ENCODE assay signal across 11 cellular contexts in the genomic region with DNA sequence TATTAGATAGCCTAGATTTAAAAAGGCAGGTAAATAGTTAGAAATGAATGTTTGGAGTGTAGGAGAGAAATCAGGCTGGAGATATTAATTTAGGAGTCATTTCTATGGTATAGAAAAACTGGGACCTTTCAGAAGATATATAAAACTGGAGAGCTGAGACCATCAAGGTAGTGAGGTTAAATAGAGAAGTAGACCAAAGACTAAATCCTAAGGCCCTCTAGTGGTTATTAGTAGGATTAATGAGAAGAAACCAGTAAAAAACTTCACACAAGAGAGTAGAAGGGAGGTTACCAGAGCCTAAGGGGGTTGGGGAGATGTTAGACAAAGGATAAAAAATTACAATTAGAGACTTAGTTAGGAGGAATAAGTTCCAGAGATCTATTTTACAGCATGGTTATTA.
DNase-seq lines count a peak whose midpoint lies in the region; ATAC-seq and TF ChIP-seq lines count a peak whose summit lies in the region.
"Had no signal": no experiment of that assay in that cellular context is flagged by ENCODE, and none has a peak within 500 bp of the region (broad histone marks: within the 10 kb centered on the region; RNA-seq: fewer than 3 reads in every experiment).

No MANE protein-coding gene starts in this region.

- H3K27me3 ChIP-seq in SK-N-SH (ENCODE audit: insufficient read depth) (no peaks in the 10 kb centered on the region), upper lobe of right lung (no peaks in the 10 kb centered on the region), thyroid gland (no peaks in the 10 kb centered on the region)

- no peak for TF ChIP-seq EP300 in SK-N-SH (IDR thresholded peaks at IDR 0.05; ENCODE audit: borderline replicate concordance in 1 of 2, low read depth in 1 of 2, low read length in 1 of 2)

- no peaks in the 10 kb centered on the region for H3F3A ChIP-seq in SK-N-SH (replicated peaks; ENCODE audit: insufficient read depth)

- H3K79me2 ChIP-seq in SK-N-SH (ENCODE audit: insufficient read depth), result no peaks in the 10 kb centered on the region

- H3K4me1 ChIP-seq in SK-N-SH (ENCODE audit: control insufficient read depth in 1 of 2, insufficient read depth in 2 of 2, low read depth in 1 of 2, low read length in 1 of 2) (no peaks in the 10 kb centered on the region), upper lobe of right lung (no peaks in the 10 kb centered on the region), thyroid gland (no peaks in the 10 kb centered on the region)
- H3K4me1 ChIP-seq: BLaER1 had no signal

- TF ChIP-seq RAD21 in SK-N-SH (IDR thresholded peaks at IDR 0.05; ENCODE audit: low read length), result no peak

- H3K9me3 ChIP-seq in SK-N-SH (no peaks in the 10 kb centered on the region), upper lobe of right lung (no peaks in the 10 kb centered on the region), thyroid gland (no peaks in the 10 kb centered on the region)
- H3K9me3 ChIP-seq: BLaER1 had no signal

- CTCF ChIA-PET in SK-N-SH (lab: Yijun Ruan, JAX), result interaction anchor here (0.7 kb wide), 1 partner anchor 10 kb away, joined by 3 read pairs; no protein-coding TSS in a partner anchor

- TF ChIP-seq CTCF in SK-N-SH (IDR thresholded peaks at IDR 0.05), result peak; percentile 61
- TF ChIP-seq CTCF in choroid plexus epithelial cell (conservative IDR thresholded peaks at IDR 0.05; ENCODE audit: low read depth, low read length), result no peak
- TF ChIP-seq CTCF in upper lobe of right lung (IDR thresholded peaks at IDR 0.05), result peak; percentile 19
- TF ChIP-seq CTCF in thyroid gland (IDR thresholded peaks at IDR 0.05), result peak in 1 of 6 experiments; percentile 28

- no peak overlapping the region for H3K4me3 ChIP-seq in SK-N-SH (ENCODE audit: low read depth in 2 of 2, low read length in 1 of 2)
- no peak overlapping the region for H3K4me3 ChIP-seq in choroid plexus epithelial cell (ENCODE audit: low read depth, low read length)
- H3K4me3 ChIP-seq in upper lobe of right lung, result no peak overlapping the region
- no peak overlapping the region for H3K4me3 ChIP-seq in thyroid gland (replicated peaks in 1 of 3)
- H3K4me3 ChIP-seq: BLaER1 had no signal

- no peak for TF ChIP-seq POLR2A in thyroid gland (IDR thresholded peaks at IDR 0.05)

- no peak overlapping the region for H2AFZ ChIP-seq in SK-N-SH (ENCODE audit: low read depth)

- no peaks in the 10 kb centered on the region for H4K20me1 ChIP-seq in SK-N-SH (ENCODE audit: insufficient read depth)
- H4K20me1 ChIP-seq: BLaER1 had no signal

- H3K9ac ChIP-seq in SK-N-SH, result no peak overlapping the region
- H3K9ac ChIP-seq: BLaER1 had no signal

- DNase-seq in SK-N-SH, result peak; percentile 2
- peak; percentile 3 for DNase-seq in NCI-H2081 treated with DMSO at 0.1 percent for 48 hours (lab: John Stamatoyannopoulos, UW)
- DNase-seq in choroid plexus epithelial cell (ENCODE audit: low read depth), result peak; percentile 0
- no peak for DNase-seq in upper lobe of right lung
- no peak for DNase-seq in NCI-H2196 treated with DMSO at 0.1 percent for 48 hours (lab: John Stamatoyannopoulos, UW; ENCODE audit: unreplicated experiment)
- no peak for DNase-seq in activated CD4-positive, CD25-positive, alpha-beta regulatory T cell (lab: John Stamatoyannopoulos, UW)
- no peak for DNase-seq in thyroid gland
- DNase-seq: activated CD8-positive, alpha-beta T cell treated with anti-CD3 and anti-CD28 coated beads for 36 hours; activated naive CD8-positive, alpha-beta T cell treated with anti-CD3 and anti-CD28 coated beads, Interleukin-2, amount 10 ng/mL, durations not matched to agents 7 days and 5 days had no signal

- no peak overlapping the region for H3K27ac ChIP-seq in SK-N-SH (ENCODE audit: low read depth in 2 of 2, low read length in 1 of 2)
- H3K27ac ChIP-seq in upper lobe of right lung, result no peak overlapping the region
- H3K27ac ChIP-seq in thyroid gland, result no peak overlapping the region
- H3K27ac ChIP-seq: BLaER1 had no signal

- no peaks in the 10 kb centered on the region for H3K36me3 ChIP-seq in SK-N-SH (replicated peaks in 1 of 2; ENCODE audit: control insufficient read depth in 1 of 2, insufficient read depth in 2 of 2, low read length in 1 of 2)
- H3K36me3 ChIP-seq in upper lobe of right lung, result no peaks in the 10 kb centered on the region
- H3K36me3 ChIP-seq in thyroid gland, result no peaks in the 10 kb centered on the region
- H3K36me3 ChIP-seq: BLaER1 had no signal

- POLR2A ChIA-PET in SK-N-SH (lab: Yijun Ruan, JAX), result no interaction called here

- no peak overlapping the region for H3K4me2 ChIP-seq in SK-N-SH
- H3K4me2 ChIP-seq: BLaER1 had no signal

- H3K9me2 ChIP-seq in SK-N-SH, result no peaks in the 10 kb centered on the region

- intact Hi-C loops in upper lobe of right lung (cut with DNase I) (no loop called here), thyroid gland (cut with DNase I) (no loop called here)

- ATAC-seq in SK-N-SH treated with all-trans-retinoic acid at 6 μM for 48 hours (no peak), upper lobe of right lung (no peak)
- ATAC-seq: activated CD8-positive, alpha-beta T cell treated with anti-CD3 and anti-CD28 coated beads for 36 hours had no signal

TF ChIP-seq in SK-N-SH, 30 proteins besides CTCF, POLR2A, EP300 and RAD21 (continues in another document):
- TF ChIP-seq, protein P1, sequence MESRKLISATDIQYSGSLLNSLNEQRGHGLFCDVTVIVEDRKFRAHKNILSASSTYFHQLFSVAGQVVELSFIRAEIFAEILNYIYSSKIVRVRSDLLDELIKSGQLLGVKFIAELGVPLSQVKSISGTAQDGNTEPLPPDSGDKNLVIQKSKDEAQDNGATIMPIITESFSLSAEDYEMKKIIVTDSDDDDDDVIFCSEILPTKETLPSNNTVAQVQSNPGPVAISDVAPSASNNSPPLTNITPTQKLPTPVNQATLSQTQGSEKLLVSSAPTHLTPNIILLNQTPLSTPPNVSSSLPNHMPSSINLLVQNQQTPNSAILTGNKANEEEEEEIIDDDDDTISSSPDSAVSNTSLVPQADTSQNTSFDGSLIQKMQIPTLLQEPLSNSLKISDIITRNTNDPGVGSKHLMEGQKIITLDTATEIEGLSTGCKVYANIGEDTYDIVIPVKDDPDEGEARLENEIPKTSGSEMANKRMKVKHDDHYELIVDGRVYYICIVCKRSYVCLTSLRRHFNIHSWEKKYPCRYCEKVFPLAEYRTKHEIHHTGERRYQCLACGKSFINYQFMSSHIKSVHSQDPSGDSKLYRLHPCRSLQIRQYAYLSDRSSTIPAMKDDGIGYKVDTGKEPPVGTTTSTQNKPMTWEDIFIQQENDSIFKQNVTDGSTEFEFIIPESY (IDR thresholded peaks at IDR 0.05; ENCODE audit: borderline replicate concordance, low read depth), result no peak
- TF ChIP-seq, protein P2, sequence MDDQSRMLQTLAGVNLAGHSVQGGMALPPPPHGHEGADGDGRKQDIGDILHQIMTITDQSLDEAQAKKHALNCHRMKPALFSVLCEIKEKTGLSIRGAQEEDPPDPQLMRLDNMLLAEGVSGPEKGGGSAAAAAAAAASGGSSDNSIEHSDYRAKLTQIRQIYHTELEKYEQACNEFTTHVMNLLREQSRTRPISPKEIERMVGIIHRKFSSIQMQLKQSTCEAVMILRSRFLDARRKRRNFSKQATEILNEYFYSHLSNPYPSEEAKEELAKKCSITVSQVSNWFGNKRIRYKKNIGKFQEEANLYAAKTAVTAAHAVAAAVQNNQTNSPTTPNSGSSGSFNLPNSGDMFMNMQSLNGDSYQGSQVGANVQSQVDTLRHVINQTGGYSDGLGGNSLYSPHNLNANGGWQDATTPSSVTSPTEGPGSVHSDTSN (IDR thresholded peaks at IDR 0.05), result no peak
- TF ChIP-seq POLR2AphosphoS5 (IDR thresholded peaks at IDR 0.05; ENCODE audit: low read depth, low read length) (no peak), CHD2 (IDR thresholded peaks at IDR 0.05; ENCODE audit: low read length, partially characterized antibody) (no peak), GATA2 (CRISPR knock-in tag; IDR thresholded peaks at IDR 0.05) (no peak)

TF ChIP-seq in SK-N-SH treated with all-trans-retinoic acid at 6 μM for 48 hours, 23 proteins besides CTCF, POLR2A, EP300 and RAD21:
- TF ChIP-seq TCF4 (CRISPR knock-in tag; IDR thresholded peaks at IDR 0.05; ENCODE audit: borderline replicate concordance), result no peak
- TF ChIP-seq, protein P3, sequence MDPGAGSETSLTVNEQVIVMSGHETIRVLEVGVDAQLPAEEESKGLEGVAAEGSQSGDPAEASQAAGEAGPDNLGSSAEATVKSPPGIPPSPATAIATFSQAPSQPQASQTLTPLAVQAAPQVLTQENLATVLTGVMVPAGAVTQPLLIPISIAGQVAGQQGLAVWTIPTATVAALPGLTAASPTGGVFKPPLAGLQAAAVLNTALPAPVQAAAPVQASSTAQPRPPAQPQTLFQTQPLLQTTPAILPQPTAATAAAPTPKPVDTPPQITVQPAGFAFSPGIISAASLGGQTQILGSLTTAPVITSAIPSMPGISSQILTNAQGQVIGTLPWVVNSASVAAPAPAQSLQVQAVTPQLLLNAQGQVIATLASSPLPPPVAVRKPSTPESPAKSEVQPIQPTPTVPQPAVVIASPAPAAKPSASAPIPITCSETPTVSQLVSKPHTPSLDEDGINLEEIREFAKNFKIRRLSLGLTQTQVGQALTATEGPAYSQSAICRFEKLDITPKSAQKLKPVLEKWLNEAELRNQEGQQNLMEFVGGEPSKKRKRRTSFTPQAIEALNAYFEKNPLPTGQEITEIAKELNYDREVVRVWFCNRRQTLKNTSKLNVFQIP (CRISPR knock-in tag; IDR thresholded peaks at IDR 0.05; ENCODE audit: borderline replicate concordance, low read depth), result no peak
- TF ChIP-seq, protein P4, sequence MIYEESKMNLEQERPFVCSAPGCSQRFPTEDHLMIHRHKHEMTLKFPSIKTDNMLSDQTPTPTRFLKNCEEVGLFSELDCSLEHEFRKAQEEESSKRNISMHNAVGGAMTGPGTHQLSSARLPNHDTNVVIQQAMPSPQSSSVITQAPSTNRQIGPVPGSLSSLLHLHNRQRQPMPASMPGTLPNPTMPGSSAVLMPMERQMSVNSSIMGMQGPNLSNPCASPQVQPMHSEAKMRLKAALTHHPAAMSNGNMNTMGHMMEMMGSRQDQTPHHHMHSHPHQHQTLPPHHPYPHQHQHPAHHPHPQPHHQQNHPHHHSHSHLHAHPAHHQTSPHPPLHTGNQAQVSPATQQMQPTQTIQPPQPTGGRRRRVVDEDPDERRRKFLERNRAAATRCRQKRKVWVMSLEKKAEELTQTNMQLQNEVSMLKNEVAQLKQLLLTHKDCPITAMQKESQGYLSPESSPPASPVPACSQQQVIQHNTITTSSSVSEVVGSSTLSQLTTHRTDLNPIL (CRISPR knock-in tag; IDR thresholded peaks at IDR 0.05; ENCODE audit: low read depth), result no peak
- no peak for TF ChIP-seq CSDC2 (CRISPR knock-in tag; IDR thresholded peaks at IDR 0.05)
- TF ChIP-seq ZNF8 (CRISPR knock-in tag; IDR thresholded peaks at IDR 0.05), result no peak

Comparison
In these comparisons a context has a peak if more than half of its experiments do, and no peak if none do; other contexts are left out.
1. DNase-seq: peak in SK-N-SH (single experiment), NCI-H2081 treated with DMSO at 0.1 percent for 48 hours (single experiment) and choroid plexus epithelial cell (single experiment); none in upper lobe of right lung (single experiment), NCI-H2196 treated with DMSO at 0.1 percent for 48 hours (single experiment), activated CD4-positive, CD25-positive, alpha-beta regulatory T cell (0 of 4) and thyroid gland (0 of 2).